Comparison of ENCODE assay signal across 8 cellular contexts in genomic region chr3:39180183-39180545, GRCh38. TPM values are rescaled to one million over a fixed set of nuclear protein-coding genes. Genes with fewer than 3 reads are reported as not detected.
A peak's percentile ranks its signal among the peaks of the same experiment; 100 is the strongest.
DNase-seq lines count a peak whose midpoint lies in the region; ATAC-seq, FAIRE-seq and TF ChIP-seq lines count a peak whose summit lies in the region.

No MANE protein-coding gene starts in this region.

- intact Hi-C loops in left ventricle myocardium inferior (cut with micrococcal nuclease) = no loop called here
- intact Hi-C loops in Right ventricle myocardium inferior (cut with DNase I) = loop anchor here (2.0 kb wide), 1 partner anchor 73 kb away; the partner anchor contains the start of genes GORASP1 and TTC21A
- intact Hi-C loops in body of pancreas (cut with DNase I) = no loop called here
- intact Hi-C loops in uterus (cut with DNase I; ENCODE audit: low total_unique reads) = no loop called here

- H2BK15ac ChIP-seq in mesendoderm (replicated peaks; ENCODE audit: low read depth) = no peak overlapping the region

- no peak for ATAC-seq in Right ventricle myocardium inferior
- ATAC-seq in body of pancreas = no peak
- ATAC-seq in GM18861 (IDR thresholded peaks at IDR 0.05; ENCODE audit: unreplicated experiment) = no peak

- H3K4me1 ChIP-seq in left ventricle myocardium inferior = peaks cover 75% of the 10 kb centered on the region
- peaks cover 61% of the 10 kb centered on the region for H3K4me1 ChIP-seq in body of pancreas
- peaks cover 6% of the 10 kb centered on the region for H3K4me1 ChIP-seq in mesendoderm (ENCODE audit: control insufficient read depth, low read depth, low read length)
- peaks cover 0 to 6% of the 10 kb centered on the region in 2 donors for H3K4me1 ChIP-seq in uterus

- H4K8ac ChIP-seq in mesendoderm (ENCODE audit: low read depth, low read length) = no peak overlapping the region

- H3K18ac ChIP-seq in mesendoderm (ENCODE audit: low read length) = no peak overlapping the region

- no peak for TF ChIP-seq POLR2A in body of pancreas (IDR thresholded peaks at IDR 0.05)
- no peak for TF ChIP-seq POLR2A in uterus (IDR thresholded peaks at IDR 0.05)
- no peak for TF ChIP-seq POLR2A in H54 (IDR thresholded peaks at IDR 0.05; ENCODE audit: low read depth, low read length)

- TF ChIP-seq CTCF in left ventricle myocardium inferior (IDR thresholded peaks at IDR 0.05; ENCODE audit: borderline replicate concordance) (no peak), body of pancreas (IDR thresholded peaks at IDR 0.05) (no peak), uterus (IDR thresholded peaks at IDR 0.05) (no peak)

- H3K36me3 ChIP-seq in left ventricle myocardium inferior (peaks cover 14% of the 10 kb centered on the region), body of pancreas (replicated peaks in 1 of 2; ENCODE audit: insufficient read depth in 1 of 2, low read depth in 2 of 2) (no peaks in the 10 kb centered on the region), mesendoderm (ENCODE audit: control insufficient read depth, insufficient read depth, low read length) (no peaks in the 10 kb centered on the region), uterus (no peaks in the 10 kb centered on the region)

- peak overlapping the region; percentile 59 for H3K9ac ChIP-seq in mesendoderm (ENCODE audit: low read length)

- no peak overlapping the region for H2BK120ac ChIP-seq in mesendoderm (ENCODE audit: low read depth, low read length)

- no peak overlapping the region for H2BK5ac ChIP-seq in mesendoderm (ENCODE audit: low read length)

- H3K27me3 ChIP-seq in left ventricle myocardium inferior (ENCODE audit: low read depth) (no peaks in the 10 kb centered on the region), body of pancreas (no peaks in the 10 kb centered on the region), mesendoderm (ENCODE audit: insufficient read depth, low read length, poor library complexity) (no peaks in the 10 kb centered on the region), uterus (no peaks in the 10 kb centered on the region)

- H3K9me3 ChIP-seq in left ventricle myocardium inferior (replicated peaks) (no peaks in the 10 kb centered on the region), body of pancreas (no peaks in the 10 kb centered on the region), uterus (no peaks in the 10 kb centered on the region)

- no peaks in the 10 kb centered on the region for H3K79me1 ChIP-seq in mesendoderm (ENCODE audit: low read length)

- H4K5ac ChIP-seq in mesendoderm (ENCODE audit: low read length) = no peak overlapping the region

- WGBS in body of pancreas, 2 donors = 40 to 47% methylated on average over 3 of the region's 3 CpGs
- WGBS in mesendoderm (ENCODE audit: extremely low coverage, insufficient coverage, low lambda C conversion rate) = no CpG with 5 or more reads among the region's 3 CpGs

- no peak overlapping the region for H3K4ac ChIP-seq in mesendoderm (ENCODE audit: low read depth, low read length)

- no peaks in the 10 kb centered on the region for H3K79me2 ChIP-seq in mesendoderm (ENCODE audit: control insufficient read depth, insufficient read depth, low read length)

- peak overlapping the region; percentile 86 for H3K56ac ChIP-seq in mesendoderm (ENCODE audit: low read length)

- H3K27ac ChIP-seq in left ventricle myocardium inferior (replicated peaks) (peak overlapping the region; percentile 94), body of pancreas (peak overlapping the region; percentile 64 to 87 (median 78)), mesendoderm (ENCODE audit: low read depth, low read length) (no peak overlapping the region), uterus (peak overlapping the region; percentile 57 to 84)

- DNase-seq in left ventricle myocardium inferior (no peak), Right ventricle myocardium inferior (ENCODE audit: missing footprints) (no peak), body of pancreas (no peak), mesendoderm (no peak), uterus (no peak), NCI-H146 (lab: John Stamatoyannopoulos, UW) (no peak), H54 (ENCODE audit: insufficient read length, low spot score) (no peak)

- no peak overlapping the region for H2AK5ac ChIP-seq in mesendoderm (ENCODE audit: low read length)

- H3K4me2 ChIP-seq in mesendoderm (ENCODE audit: low read length) = peak overlapping the region; percentile 80

- H3K4me3 ChIP-seq in left ventricle myocardium inferior (peak overlapping the region; percentile 61), body of pancreas (no peak overlapping the region), mesendoderm (ENCODE audit: low read length) (no peak overlapping the region), uterus (peak overlapping the region in 1 of 2 donors; percentile 38)

- no peak for FAIRE-seq in H54 (lab: Jason Lieb, UNC)

- no peak overlapping the region for H3K23ac ChIP-seq in mesendoderm (ENCODE audit: low read length)

RNA-seq across cellular contexts. Expression of gene XIRP1, which starts 12.2 kb away (rescaled TPM):
- total RNA-seq in left ventricle myocardium inferior (386 TPM), Right ventricle myocardium inferior (317 TPM), body of pancreas (not detected), uterus (under 1 TPM in 2 of 4 donors, not detected in 2; 0.06 to 0.07 TPM)
- polyA plus RNA-seq in mesendoderm (2013, experiment 1 of 2) = 0.01 TPM
- polyA plus RNA-seq in mesendoderm (2013, experiment 2 of 2) = 0.03 TPM

RNA-seq across cellular contexts. Expression of gene CSRNP1, which starts 26.8 kb away (rescaled TPM):
- total RNA-seq in left ventricle myocardium inferior (12.1 TPM), Right ventricle myocardium inferior (12.9 TPM), body of pancreas (10 to 100 TPM; 18.4 to 39.6 TPM), uterus (10 to 100 TPM; 23.6 to 79.7 (median 55.0) TPM)
- polyA plus RNA-seq in mesendoderm (2013, experiment 1 of 2) = 13.7 TPM
- 13.9 TPM for polyA plus RNA-seq in mesendoderm (2013, experiment 2 of 2)

Comparison
In these comparisons a context has a peak if more than half of its experiments do, and no peak if none do; other contexts are left out.
1. RNA of gene XIRP1, which starts 12.2 kb away (total RNA-seq): 386 TPM in left ventricle myocardium inferior (single experiment) and 317 TPM in Right ventricle myocardium inferior (single experiment); 0.06 to 0.07 TPM in uterus and not detected in body of pancreas; every median in the first group is over 100 times any median in the second.